Comparison of ENCODE assay signal across 10 cellular contexts in genomic region chr4:142844782-142845181, GRCh38. TPM values are rescaled to one million over a fixed set of nuclear protein-coding genes. Genes with fewer than 3 reads are reported as not detected.
DNase-seq lines count a peak whose midpoint lies in the region; ATAC-seq and TF ChIP-seq lines count a peak whose summit lies in the region.
"Had no signal": no experiment of that assay in that cellular context is flagged by ENCODE, and none has a peak within 500 bp of the region (broad histone marks: within the 10 kb centered on the region; RNA-seq: fewer than 3 reads in every experiment).

No MANE protein-coding gene starts in this region.

- H3K27ac ChIP-seq in skeletal muscle tissue (ENCODE audit: low read depth, low read length): peak overlapping the region; percentile 77

- ATAC-seq in WTC11 (no peak), GM21360 (IDR thresholded peaks at IDR 0.05; ENCODE audit: unreplicated experiment) (no peak), GM21576 (IDR thresholded peaks at IDR 0.05; ENCODE audit: unreplicated experiment) (no peak)

- peaks cover 25% of the 10 kb centered on the region for H3K27me3 Mint-ChIP-seq in activated CD4-positive, alpha-beta T cell treated with anti-CD3 and anti-CD28 coated beads, Interleukin-2, amount 10 ng/mL, durations not matched to agents 24 days and 14 days
- peaks cover 60% of the 10 kb centered on the region for H3K27me3 Mint-ChIP-seq in WTC11 (ENCODE audit: low read depth)

- H3K27me3 ChIP-seq in skeletal muscle tissue (ENCODE audit: control insufficient read depth in 3 of 3, insufficient read depth in 3 of 3, low read length in 3 of 3): no peaks in the 10 kb centered on the region

- no peaks in the 10 kb centered on the region for H3K9me3 Mint-ChIP-seq in activated CD4-positive, alpha-beta T cell treated with anti-CD3 and anti-CD28 coated beads, Interleukin-2, amount 10 ng/mL, durations not matched to agents 24 days and 14 days
- H3K9me3 Mint-ChIP-seq in WTC11: no peaks in the 10 kb centered on the region
- H3K9me3 Mint-ChIP-seq: IgD-negative memory B cell had no signal

- TF ChIP-seq CTCF in WTC11 (IDR thresholded peaks at IDR 0.05): no peak
- TF ChIP-seq CTCF in foreskin fibroblast (IDR thresholded peaks at IDR 0.05; ENCODE audit: low read depth, low read length): no peak

- H3K4me1 ChIP-seq in skeletal muscle tissue (ENCODE audit: control insufficient read depth in 3 of 3, insufficient read depth in 3 of 3, low read length in 3 of 3): peaks cover 7 to 21% (median 13%) of the 10 kb centered on the region in 3 donors

- POLR2A ChIA-PET in WTC11 (lab: Charles Lee): no interaction called here

- H3K4me3 Mint-ChIP-seq in activated CD4-positive, alpha-beta T cell treated with anti-CD3 and anti-CD28 coated beads, Interleukin-2, amount 10 ng/mL, durations not matched to agents 24 days and 14 days: peak overlapping the region; percentile 95
- H3K4me3 Mint-ChIP-seq in WTC11: 0 out of 2 replicates have a peak overlapping the region, but pooled peaks have one; percentile 12

- CTCF ChIA-PET in WTC11 (lab: Charles Lee): interaction anchor here (1.0 kb wide), 1 partner anchor 12 kb away, joined by 4 read pairs; no protein-coding TSS in a partner anchor

- no peaks in the 10 kb centered on the region for H3K36me3 Mint-ChIP-seq in activated CD4-positive, alpha-beta T cell treated with anti-CD3 and anti-CD28 coated beads, Interleukin-2, amount 10 ng/mL, durations not matched to agents 24 days and 14 days (ENCODE audit: low read depth)
- H3K36me3 Mint-ChIP-seq in WTC11: no peaks in the 10 kb centered on the region

- no peaks in the 10 kb centered on the region for H3K9me3 ChIP-seq in skeletal muscle tissue (ENCODE audit: control insufficient read depth in 3 of 3, low read length in 3 of 3)

- no peaks in the 10 kb centered on the region for H3K36me3 ChIP-seq in skeletal muscle tissue (ENCODE audit: control insufficient read depth in 3 of 3, insufficient read depth in 3 of 3, low read length in 3 of 3)

- intact Hi-C loops in activated CD4-positive, alpha-beta T cell treated with anti-CD3 and anti-CD28 coated beads, Interleukin-2, amount 10 ng/mL, durations not matched to agents 24 days and 14 days (cut with micrococcal nuclease): loop anchor here (5.0 to 10.0 kb wide), 4 partner anchors 42 to 670 kb away; partner anchors contain the start of gene SMARCA5

- DNase-seq in activated CD4-positive, alpha-beta T cell treated with anti-CD3 and anti-CD28 coated beads, Interleukin-2, amount 10 ng/mL, durations not matched to agents 24 days and 14 days: no peak
- no peak for DNase-seq in activated CD4-positive, alpha-beta T cell treated with anti-CD3 and anti-CD28 coated beads, Interleukin-2, amount 50 U/mL, for 1 hour
- no peak for DNase-seq in WTC11 (ENCODE audit: low spot score)
- peak in 1 of 2 donors; percentile 6 for DNase-seq in foreskin fibroblast
- DNase-seq in HCEC 1CT: no peak
- DNase-seq: NCI-H2081 treated with DMSO at 0.1 percent for 48 hours had no signal

- no peak overlapping the region for H3K27ac Mint-ChIP-seq in activated CD4-positive, alpha-beta T cell treated with anti-CD3 and anti-CD28 coated beads, Interleukin-2, amount 10 ng/mL, durations not matched to agents 24 days and 14 days
- no peak overlapping the region for H3K27ac Mint-ChIP-seq in WTC11

- H3K4me3 ChIP-seq in foreskin fibroblast (ENCODE audit: low read depth in 1 of 2, low read length in 2 of 2) (peak overlapping the region; percentile 77 to 88), skeletal muscle tissue (ENCODE audit: low read length in 3 of 3) (peak overlapping the region in 2 of 3 donors; percentile 84)

- H3K9ac ChIP-seq in skeletal muscle tissue (ENCODE audit: low read depth in 1 of 3, low read length in 3 of 3): peak overlapping the region in 1 of 3 donors; percentile 89

- H3K4me1 Mint-ChIP-seq in activated CD4-positive, alpha-beta T cell treated with anti-CD3 and anti-CD28 coated beads, Interleukin-2, amount 10 ng/mL, durations not matched to agents 24 days and 14 days: peaks cover 20% of the 10 kb centered on the region
- H3K4me1 Mint-ChIP-seq in WTC11: peaks cover 3% of the 10 kb centered on the region; the same call in 1 of the 2 replicates

TF ChIP-seq in WTC11, 78 proteins besides CTCF, POLR2A, EP300 and RAD21 (continues in another document):
- TF ChIP-seq, protein P1, sequence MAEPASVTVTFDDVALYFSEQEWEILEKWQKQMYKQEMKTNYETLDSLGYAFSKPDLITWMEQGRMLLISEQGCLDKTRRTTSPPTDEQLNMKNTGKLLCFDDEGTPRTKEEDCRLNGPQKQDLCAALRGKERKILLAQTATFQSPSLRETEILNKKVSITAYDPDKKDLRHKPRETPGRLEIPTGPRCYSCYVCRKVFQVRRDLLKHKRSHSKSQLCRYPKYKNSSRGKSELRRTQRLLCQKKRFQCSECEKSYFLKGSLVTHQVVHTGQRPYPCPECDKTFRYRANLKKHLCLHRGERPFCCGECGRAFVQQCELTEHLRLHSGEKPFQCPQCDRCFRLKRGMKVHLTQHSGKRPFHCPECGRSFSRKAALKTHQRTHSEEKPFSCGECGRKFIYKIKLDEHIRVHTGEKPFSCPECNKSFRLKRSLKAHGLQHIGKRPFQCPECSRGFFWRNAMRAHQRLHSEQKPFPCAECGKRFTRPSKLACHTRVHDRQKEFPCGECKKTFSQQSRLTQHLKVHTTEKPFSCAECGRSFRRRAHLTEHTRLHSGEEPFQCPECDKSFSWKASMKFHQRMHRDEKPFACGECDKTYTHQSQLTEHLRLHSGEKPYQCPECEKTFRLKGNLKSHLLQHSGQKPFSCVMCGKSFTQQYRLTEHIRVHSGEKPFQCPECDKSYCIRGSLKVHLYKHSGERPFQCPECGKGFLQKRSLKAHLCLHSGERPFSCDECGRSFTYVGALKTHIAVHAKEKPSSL (CRISPR knock-in tag; conservative IDR thresholded peaks at IDR 0.05): no peak
- TF ChIP-seq FOXK1 (CRISPR knock-in tag; IDR thresholded peaks at IDR 0.05) (no peak), ZNF416 (CRISPR knock-in tag; IDR thresholded peaks at IDR 0.05) (no peak), ZNF532 (CRISPR knock-in tag; IDR thresholded peaks at IDR 0.05; ENCODE audit: borderline replicate concordance) (no peak)
- TF ChIP-seq, protein P2, sequence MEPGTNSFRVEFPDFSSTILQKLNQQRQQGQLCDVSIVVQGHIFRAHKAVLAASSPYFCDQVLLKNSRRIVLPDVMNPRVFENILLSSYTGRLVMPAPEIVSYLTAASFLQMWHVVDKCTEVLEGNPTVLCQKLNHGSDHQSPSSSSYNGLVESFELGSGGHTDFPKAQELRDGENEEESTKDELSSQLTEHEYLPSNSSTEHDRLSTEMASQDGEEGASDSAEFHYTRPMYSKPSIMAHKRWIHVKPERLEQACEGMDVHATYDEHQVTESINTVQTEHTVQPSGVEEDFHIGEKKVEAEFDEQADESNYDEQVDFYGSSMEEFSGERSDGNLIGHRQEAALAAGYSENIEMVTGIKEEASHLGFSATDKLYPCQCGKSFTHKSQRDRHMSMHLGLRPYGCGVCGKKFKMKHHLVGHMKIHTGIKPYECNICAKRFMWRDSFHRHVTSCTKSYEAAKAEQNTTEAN (CRISPR knock-in tag; IDR thresholded peaks at IDR 0.05): no peak
- TF ChIP-seq, protein P3, sequence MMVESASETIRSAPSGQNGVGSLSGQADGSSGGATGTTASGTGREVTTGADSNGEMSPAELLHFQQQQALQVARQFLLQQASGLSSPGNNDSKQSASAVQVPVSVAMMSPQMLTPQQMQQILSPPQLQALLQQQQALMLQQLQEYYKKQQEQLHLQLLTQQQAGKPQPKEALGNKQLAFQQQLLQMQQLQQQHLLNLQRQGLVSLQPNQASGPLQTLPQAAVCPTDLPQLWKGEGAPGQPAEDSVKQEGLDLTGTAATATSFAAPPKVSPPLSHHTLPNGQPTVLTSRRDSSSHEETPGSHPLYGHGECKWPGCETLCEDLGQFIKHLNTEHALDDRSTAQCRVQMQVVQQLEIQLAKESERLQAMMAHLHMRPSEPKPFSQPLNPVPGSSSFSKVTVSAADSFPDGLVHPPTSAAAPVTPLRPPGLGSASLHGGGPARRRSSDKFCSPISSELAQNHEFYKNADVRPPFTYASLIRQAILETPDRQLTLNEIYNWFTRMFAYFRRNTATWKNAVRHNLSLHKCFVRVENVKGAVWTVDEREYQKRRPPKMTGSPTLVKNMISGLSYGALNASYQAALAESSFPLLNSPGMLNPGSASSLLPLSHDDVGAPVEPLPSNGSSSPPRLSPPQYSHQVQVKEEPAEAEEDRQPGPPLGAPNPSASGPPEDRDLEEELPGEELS (CRISPR knock-in tag; IDR thresholded peaks at IDR 0.05): no peak

RNA-seq across cellular contexts. Expression of gene INPP4B, which starts 1.3 kb away (rescaled TPM):
- total RNA-seq in activated CD4-positive, alpha-beta T cell treated with anti-CD3 and anti-CD28 coated beads, Interleukin-2, amount 10 ng/mL, durations not matched to agents 24 days and 14 days: 39.8 and 42.5 TPM in 2 replicates
- total RNA-seq in WTC11 (2021) (0.57 to 0.92 TPM (median 0.62 TPM) in 3 replicates), skeletal muscle tissue (52.7 TPM)

Comparison
In these comparisons a context has a peak if more than half of its experiments do, and no peak if none do; other contexts are left out.
1. RNA of gene INPP4B, which starts 1.3 kb away (total RNA-seq): 52.7 TPM in skeletal muscle tissue (single experiment) and 39.8 to 42.5 TPM in activated CD4-positive, alpha-beta T cell treated with anti-CD3 and anti-CD28 coated beads, Interleukin-2, amount 10 ng/mL, durations not matched to agents 24 days and 14 days; 0.57 to 0.92 TPM in WTC11; every median in the first group is over 10 times any median in the second.